In the genomic region with DNA sequence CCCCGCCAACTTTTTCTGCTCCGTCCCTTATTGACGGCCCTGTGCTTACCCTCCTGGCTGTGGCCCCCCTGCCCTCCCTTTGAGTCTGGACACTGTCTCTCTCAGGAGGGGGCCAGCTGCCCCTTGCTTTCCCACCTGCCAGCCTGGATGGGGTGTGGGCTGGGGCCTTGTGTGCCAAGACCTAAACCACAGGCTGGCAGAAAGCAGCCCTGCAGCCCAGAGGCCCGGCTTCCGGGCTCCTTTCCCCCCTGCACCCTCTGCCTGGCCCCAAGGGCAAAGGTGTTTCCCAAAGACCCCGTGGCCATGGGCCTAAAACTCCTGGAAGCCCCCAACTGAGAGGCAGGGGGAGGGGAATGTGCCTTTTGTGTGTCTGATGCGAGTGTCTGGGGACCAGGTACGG, we compare ENCODE assay signal across 23 cellular contexts.
"Had no signal": no experiment of that assay in that cellular context is flagged by ENCODE, and none has a peak within 500 bp of the region (broad histone marks: within the 10 kb centered on the region; RNA-seq: fewer than 3 reads in every experiment).

No MANE protein-coding gene starts in this region.

- H3K4me3 ChIP-seq: cardiac muscle cell, SK-N-MC had no signal

- H3K9me3 Mint-ChIP-seq: activated CD4-positive, alpha-beta memory T cell treated with anti-CD3 and anti-CD28 coated beads for 36 hours; activated CD4-positive, alpha-beta T cell treated with anti-CD3 and anti-CD28 coated beads, Interleukin-2, amount 10 ng/mL, durations not matched to agents 7 days and 5 days; activated naive CD4-positive, alpha-beta T cell treated with anti-CD3 and anti-CD28 coated beads for 36 hours; activated T-helper 17 cell treated with anti-CD3 and anti-CD28 coated beads, Interleukin-2, amount 50 U/mL, for 72 hours; brain; T-cell had no signal

- H3K36me3 Mint-ChIP-seq: activated naive CD8-positive, alpha-beta T cell; T-cell had no signal

- H3K4me1 Mint-ChIP-seq: activated CD4-positive, alpha-beta T cell treated with anti-CD3 and anti-CD28 coated beads, Interleukin-2, amount 10 ng/mL, durations not matched to agents 7 days and 5 days; activated T-helper 17 cell treated with anti-CD3 and anti-CD28 coated beads, Interleukin-2, amount 50 U/mL, for 72 hours; T-cell had no signal

- H3K4me3 Mint-ChIP-seq: activated CD4-positive, alpha-beta memory T cell treated with anti-CD3 and anti-CD28 coated beads for 36 hours; activated CD4-positive, alpha-beta T cell treated with anti-CD3 and anti-CD28 coated beads, Interleukin-2, amount 10 ng/mL, durations not matched to agents 7 days and 5 days; activated naive CD4-positive, alpha-beta T cell treated with anti-CD3 and anti-CD28 coated beads for 36 hours; activated naive CD8-positive, alpha-beta T cell; activated T-helper 17 cell treated with anti-CD3 and anti-CD28 coated beads, Interleukin-2, amount 50 U/mL, for 72 hours; brain; T-cell had no signal

- H3K36me3 ChIP-seq: cardiac muscle cell had no signal

- H3K27ac Mint-ChIP-seq: activated CD4-positive, alpha-beta memory T cell treated with anti-CD3 and anti-CD28 coated beads for 36 hours; activated naive CD4-positive, alpha-beta T cell treated with anti-CD3 and anti-CD28 coated beads for 36 hours; activated naive CD8-positive, alpha-beta T cell; activated T-helper 17 cell treated with anti-CD3 and anti-CD28 coated beads, Interleukin-2, amount 50 U/mL, for 72 hours; T-cell had no signal

- H3K27me3 Mint-ChIP-seq: activated CD4-positive, alpha-beta memory T cell treated with anti-CD3 and anti-CD28 coated beads for 36 hours; activated CD4-positive, alpha-beta T cell treated with anti-CD3 and anti-CD28 coated beads, Interleukin-2, amount 10 ng/mL, durations not matched to agents 7 days and 5 days; activated naive CD8-positive, alpha-beta T cell; activated T-helper 17 cell treated with anti-CD3 and anti-CD28 coated beads, Interleukin-2, amount 50 U/mL, for 72 hours; brain; T-cell had no signal

- ATAC-seq: activated T-helper 17 cell treated with anti-CD3 and anti-CD28 coated beads, Interleukin-2, amount 50 U/mL, for 72 hours; T-cell had no signal

- H3K27me3 ChIP-seq: cardiac muscle cell had no signal

- H3K27ac ChIP-seq: cardiac muscle cell, SK-N-MC, VCaP had no signal

- DNase-seq: activated CD4-positive, alpha-beta memory T cell treated with anti-CD3 and anti-CD28 coated beads for 36 hours; activated CD4-positive, alpha-beta T cell treated with anti-CD3 and anti-CD28 coated beads, Interleukin-2, amount 10 ng/mL, durations not matched to agents 7 days and 5 days; activated CD4-positive, CD25-positive, alpha-beta regulatory T cell; activated CD8-positive, alpha-beta memory T cell treated with anti-CD3 and anti-CD28 coated beads for 24 hours; activated gamma-delta T cell; activated naive CD4-positive, alpha-beta T cell treated with anti-CD3 and anti-CD28 coated beads for 36 hours; activated T-cell treated with anti-CD3 and anti-CD28 coated beads for 4 hours; activated T-cell treated with anti-CD3 and anti-CD28 coated beads, Interleukin-2, amount 50 U/mL, for 48 hours; MM.1S; NCI-H1105; NCI-H1436; NCI-H187; NCI-H2081; NCI-H510A treated with DMSO at 0.1 percent for 48 hours; NCI-H69; T-cell; T-helper 2 cell had no signal
